In genomic region chr11:100777736-100778135, GRCh38 we compare ENCODE assay signal across 28 cellular contexts.
A peak's percentile ranks its signal among the peaks of the same experiment; 100 is the strongest.
DNase-seq lines count a peak whose midpoint lies in the region; ATAC-seq, FAIRE-seq and TF ChIP-seq lines count a peak whose summit lies in the region.
"Had no signal": no experiment of that assay in that cellular context is flagged by ENCODE, and none has a peak within 500 bp of the region (broad histone marks: within the 10 kb centered on the region; RNA-seq: fewer than 3 reads in every experiment).

No MANE protein-coding gene starts in this region.

- H3K27me3 ChIP-seq in HUES48 (ENCODE audit: control insufficient read depth, insufficient read depth, low read length) (no peaks in the 10 kb centered on the region), duodenal mucosa (ENCODE audit: control insufficient read depth in 1 of 2, insufficient read depth in 2 of 2, low read length in 2 of 2) (no peaks in the 10 kb centered on the region), mucosa of stomach (ENCODE audit: control insufficient read depth, insufficient read depth, low read length) (no peaks in the 10 kb centered on the region)
- H3K27me3 ChIP-seq: BE2C, heart left ventricle, right atrium auricular region, tibial artery had no signal

- H3K4me1 ChIP-seq in A549, result peaks cover 42% of the 10 kb centered on the region
- H3K4me1 ChIP-seq in HUES48 (ENCODE audit: control insufficient read depth, insufficient read depth, low read length), result peaks cover 9% of the 10 kb centered on the region
- peaks cover 18 to 40% of the 10 kb centered on the region in 2 donors for H3K4me1 ChIP-seq in duodenal mucosa (ENCODE audit: control insufficient read depth in 1 of 2, insufficient read depth in 2 of 2, low read length in 2 of 2)
- H3K4me1 ChIP-seq in mucosa of stomach (ENCODE audit: control insufficient read depth, insufficient read depth, low read length), result peaks cover 50% of the 10 kb centered on the region
- H3K4me1 ChIP-seq: BE2C, right atrium auricular region had no signal

- DNase-seq in A549 (ENCODE audit: low read depth in 1 of 2, low spot score in 1 of 2) (peak in 1 of 2 experiments; percentile 53), inferior parietal cortex (ENCODE audit: extremely low spot score) (no peak)
- DNase-seq: activated CD4-positive, CD25-positive, alpha-beta regulatory T cell; activated gamma-delta T cell; activated naive CD8-positive, alpha-beta T cell treated with anti-CD3 and anti-CD28 coated beads for 36 hours; activated T-cell treated with anti-CD3 and anti-CD28 coated beads, Interleukin-2, amount 50 U/mL, for 24 hours; anterior cingulate cortex; BE2C; effector memory CD4-positive, alpha-beta T cell; heart left ventricle; Karpas-422; NCI-H1436 treated with DMSO at 0.1 percent for 48 hours; NCI-H2081 treated with DMSO at 0.1 percent for 48 hours; NCI-H345; NCI-H774; RPMI8226; stimulated activated CD8-positive, alpha-beta memory T cell treated with anti-CD3 and anti-CD28 coated beads, Interleukin-4, amount 100 ng/mL, for 48 hours; tibial artery had no signal

- peak overlapping the region; percentile 82 for H3K4me2 ChIP-seq in A549

- no peak for ATAC-seq in A549
- no peak for ATAC-seq in HG03432 (IDR thresholded peaks at IDR 0.05; ENCODE audit: unreplicated experiment)
- ATAC-seq in GM19397 (IDR thresholded peaks at IDR 0.05; ENCODE audit: unreplicated experiment), result no peak
- ATAC-seq in HG03025 (IDR thresholded peaks at IDR 0.05; ENCODE audit: low FRiP score, unreplicated experiment), result no peak
- ATAC-seq: GM12878, heart left ventricle had no signal

- POLR2A ChIA-PET in A549 (lab: Yijun Ruan, JAX), result no interaction called here

- H3K9ac ChIP-seq in HUES48 (ENCODE audit: low read depth, low read length) (no peak overlapping the region), duodenal mucosa (ENCODE audit: low read depth in 1 of 2, low read length in 2 of 2) (peak overlapping the region in 1 of 2 donors; percentile 49), mucosa of stomach (ENCODE audit: low read length) (peak overlapping the region; percentile 13)

- TF ChIP-seq RAD21 in A549 (conservative IDR thresholded peaks at IDR 0.05 in 1 of 2, IDR thresholded peaks at IDR 0.05 in 1 of 2), result no peak

- TF ChIP-seq CTCF in A549 (IDR thresholded peaks at IDR 0.05), result no peak

- H3K36me3 ChIP-seq in HUES48 (ENCODE audit: control insufficient read depth, insufficient read depth, low read length) (0 out of 2 replicates have a peak, but pooled peaks cover 8% of the 10 kb centered on the region), duodenal mucosa (ENCODE audit: control insufficient read depth in 1 of 2, insufficient read depth in 2 of 2, low read length in 2 of 2) (no peaks in the 10 kb centered on the region), mucosa of stomach (ENCODE audit: control insufficient read depth, insufficient read depth, low read length) (no peaks in the 10 kb centered on the region)
- H3K36me3 ChIP-seq: BE2C, right atrium auricular region had no signal

- TF ChIP-seq POLR2A in A549 (IDR thresholded peaks at IDR 0.05; ENCODE audit: low read length), result no peak

- no peak for FAIRE-seq in A549 (lab: Jason Lieb, UNC)
- FAIRE-seq: GM12878, H1 had no signal

- TF ChIP-seq EP300 in A549 (IDR thresholded peaks at IDR 0.05), result no peak

- H3K4me3 ChIP-seq in A549, result no peak overlapping the region
- no peak overlapping the region for H3K4me3 ChIP-seq in HUES48 (ENCODE audit: low read depth, low read length)
- no peak overlapping the region for H3K4me3 ChIP-seq in duodenal mucosa (ENCODE audit: low read depth in 1 of 2, low read length in 2 of 2)
- no peak overlapping the region for H3K4me3 ChIP-seq in mucosa of stomach (ENCODE audit: low read length)
- H3K4me3 ChIP-seq: GM12878, heart left ventricle, right atrium auricular region, tibial artery had no signal

- H3K27ac ChIP-seq in A549, result peak overlapping the region; percentile 76 to 80
- H3K27ac ChIP-seq in HUES48 (ENCODE audit: low read depth, low read length), result peak overlapping the region; percentile 10
- H3K27ac ChIP-seq in duodenal mucosa (ENCODE audit: low read depth, low read length), result peak overlapping the region; percentile 7
- H3K27ac ChIP-seq: heart left ventricle, HL-60, right atrium auricular region, tibial artery had no signal

- CTCF ChIA-PET in A549 (lab: Yijun Ruan, JAX), result no interaction called here

- no peaks in the 10 kb centered on the region for H3K9me3 ChIP-seq in A549
- no peaks in the 10 kb centered on the region for H3K9me3 ChIP-seq in HUES48 (ENCODE audit: control insufficient read depth, insufficient read depth, low read length)
- H3K9me3 ChIP-seq in duodenal mucosa (ENCODE audit: control insufficient read depth in 1 of 2, low read length in 2 of 2), result no peaks in the 10 kb centered on the region
- H3K9me3 ChIP-seq in mucosa of stomach (ENCODE audit: control insufficient read depth, low read length), result no peaks in the 10 kb centered on the region
- H3K9me3 ChIP-seq: BE2C, heart left ventricle, right atrium auricular region, tibial artery had no signal

- WGBS in A549 (ENCODE audit: missing lambda C conversion rate), result 55% methylated on average over 2 of the region's 2 CpGs

TF ChIP-seq in A549, 52 proteins besides CTCF, POLR2A, EP300 and RAD21:
- TF ChIP-seq HEYL (CRISPR knock-in tag; IDR thresholded peaks at IDR 0.05) (no peak), E2F6 (IDR thresholded peaks at IDR 0.05; ENCODE audit: borderline replicate concordance, low read depth) (0 out of 2 replicates have a peak, but pooled peaks have one; percentile 49)
TF ChIP-seq in A549: peak in this region for 1.

Comparison
In these comparisons a context has a peak if more than half of its experiments do, and no peak if none do; other contexts are left out.
1. H3K27ac ChIP-seq: peak in every context shown above with its lines; median percentile 78 in A549; 10 in HUES48; 7 in duodenal mucosa.